ENCODE assay signal across 8 cellular contexts in genomic region chr12:13179159-13180074, GRCh38. TPM values are rescaled to one million over a fixed set of nuclear protein-coding genes. Genes with fewer than 3 reads are reported as not detected.
A peak's percentile ranks its signal among the peaks of the same experiment; 100 is the strongest.
DNase-seq lines count a peak whose midpoint lies in the region; ATAC-seq and TF ChIP-seq lines count a peak whose summit lies in the region.

No MANE protein-coding gene starts in this region.

- no peak overlapping the region for H2BK5ac ChIP-seq in neuronal stem cell (ENCODE audit: low read length)

- H3K4me1 ChIP-seq in neuronal stem cell (ENCODE audit: control insufficient read depth in 2 of 2, insufficient read depth in 1 of 2, low read depth in 1 of 2, low read length in 2 of 2) = peaks cover 10 to 13% of the 10 kb centered on the region in 2 donors

- H3K4me1 Mint-ChIP-seq in activated CD8-positive, alpha-beta T cell treated with anti-CD3 and anti-CD28 coated beads, Interleukin-2, amount 10 ng/mL, durations not matched to agents 7 days and 5 days (ENCODE audit: low read depth) = peaks cover 64% of the 10 kb centered on the region

- H2BK15ac ChIP-seq in neuronal stem cell (ENCODE audit: low read length) = no peak overlapping the region

- H3K14ac ChIP-seq in neuronal stem cell (ENCODE audit: low read length) = no peak overlapping the region

- no peaks in the 10 kb centered on the region for H3K27me3 ChIP-seq in neuronal stem cell (ENCODE audit: control insufficient read depth in 3 of 3, insufficient read depth in 3 of 3, low read depth in 1 of 3, low read length in 3 of 3)

- peak overlapping the region; percentile 71 for H3K4me3 Mint-ChIP-seq in activated CD8-positive, alpha-beta T cell treated with anti-CD3 and anti-CD28 coated beads, Interleukin-2, amount 10 ng/mL, durations not matched to agents 7 days and 5 days

- H3K9me3 ChIP-seq in neuronal stem cell (replicated peaks in 1 of 2; ENCODE audit: control insufficient read depth in 2 of 2, insufficient read depth in 1 of 2, low read depth in 1 of 2, low read length in 2 of 2) = no peaks in the 10 kb centered on the region

- no peak overlapping the region for H2BK120ac ChIP-seq in neuronal stem cell (ENCODE audit: low read depth, low read length)

- no peaks in the 10 kb centered on the region for H3K79me1 ChIP-seq in neuronal stem cell (ENCODE audit: low read depth, low read length)

- no peak overlapping the region for H4K91ac ChIP-seq in neuronal stem cell (ENCODE audit: low read depth, low read length, poor library complexity)

- peak; percentile 93 for ATAC-seq in activated CD8-positive, alpha-beta T cell treated with anti-CD3 and anti-CD28 coated beads, Interleukin-2, amount 10 ng/mL, durations not matched to agents 7 days and 5 days
- no peak for ATAC-seq in GM18505 (IDR thresholded peaks at IDR 0.05; ENCODE audit: unreplicated experiment)

- H3K9ac ChIP-seq in neuronal stem cell (ENCODE audit: low read depth, low read length, poor library complexity) = no peak overlapping the region

- H3K36me3 ChIP-seq in neuronal stem cell (replicated peaks in 1 of 2; ENCODE audit: control insufficient read depth in 2 of 2, insufficient read depth in 2 of 2, low read length in 2 of 2) = no peaks in the 10 kb centered on the region

- peak overlapping the region; percentile 53 for H3K18ac ChIP-seq in neuronal stem cell (ENCODE audit: low read length)

- no peaks in the 10 kb centered on the region for H3K9me3 Mint-ChIP-seq in activated CD8-positive, alpha-beta T cell treated with anti-CD3 and anti-CD28 coated beads, Interleukin-2, amount 10 ng/mL, durations not matched to agents 7 days and 5 days (ENCODE audit: insufficient read depth)

- H3K27me3 Mint-ChIP-seq in activated CD8-positive, alpha-beta T cell treated with anti-CD3 and anti-CD28 coated beads, Interleukin-2, amount 10 ng/mL, durations not matched to agents 7 days and 5 days (ENCODE audit: low read depth) = peaks cover 30% of the 10 kb centered on the region

- no peak overlapping the region for H3K4ac ChIP-seq in neuronal stem cell (ENCODE audit: low read length)

- H3K23ac ChIP-seq in neuronal stem cell (ENCODE audit: low read depth, low read length, poor library complexity) = no peak overlapping the region

- H3K4me3 ChIP-seq in epithelial cell of proximal tubule (ENCODE audit: low read depth, low read length) (peak overlapping the region; percentile 21), neuronal stem cell (ENCODE audit: low read length in 2 of 2) (peak overlapping the region in 1 of 2 donors; percentile 33)

- WGBS in neuronal stem cell (ENCODE audit: extremely low coverage in 2 of 2, insufficient read length in 2 of 2, insufficient replicate concordance in 1 of 2), 2 donors = no CpG with 5 or more reads among the region's 13 CpGs

- no peak overlapping the region for H2AK5ac ChIP-seq in neuronal stem cell (ENCODE audit: low read depth, low read length)

- CTCF ChIA-PET in activated CD8-positive, alpha-beta T cell treated with anti-CD3 and anti-CD28 coated beads, Interleukin-2, amount 10 ng/mL, durations not matched to agents 7 days and 5 days (lab: Charles Lee) = interaction anchor here (0.7 to 2.5 kb wide), 10 partner anchors 9 to 263 kb away, joined by 3 to 15 read pairs (median 4); no protein-coding TSS in a partner anchor

- POLR2A ChIA-PET in activated CD8-positive, alpha-beta T cell treated with anti-CD3 and anti-CD28 coated beads, Interleukin-2, amount 10 ng/mL, durations not matched to agents 7 days and 5 days (lab: Charles Lee) = interaction anchor here (0.8 to 2.0 kb wide), 2 partner anchors 14 to 37 kb away, joined by 3 to 6 read pairs; no protein-coding TSS in a partner anchor

- H3K27ac Mint-ChIP-seq in activated CD8-positive, alpha-beta T cell treated with anti-CD3 and anti-CD28 coated beads, Interleukin-2, amount 10 ng/mL, durations not matched to agents 7 days and 5 days = peak overlapping the region; percentile 87

- no peak overlapping the region for H3K27ac ChIP-seq in neuronal stem cell (replicated peaks; ENCODE audit: low read length)

- H2AFZ ChIP-seq in neuronal stem cell (ENCODE audit: low read length) = peak overlapping the region; percentile 90

- H3K4me2 ChIP-seq in neuronal stem cell (ENCODE audit: insufficient read depth, low read length, poor library complexity, severe bottlenecking) = no peak overlapping the region

- no peak for TF ChIP-seq CTCF in epithelial cell of proximal tubule (conservative IDR thresholded peaks at IDR 0.05; ENCODE audit: low read depth, low read length)

- TF ChIP-seq POLR2A in GM18505 (IDR thresholded peaks at IDR 0.05; ENCODE audit: borderline replicate concordance, extremely low read depth, insufficient read depth, insufficient read length) = no peak

- H2BK12ac ChIP-seq in neuronal stem cell (ENCODE audit: low read length) = no peak overlapping the region

- no peaks in the 10 kb centered on the region for H3K36me3 Mint-ChIP-seq in activated CD8-positive, alpha-beta T cell treated with anti-CD3 and anti-CD28 coated beads, Interleukin-2, amount 10 ng/mL, durations not matched to agents 7 days and 5 days (ENCODE audit: low read depth)

- H4K8ac ChIP-seq in neuronal stem cell (ENCODE audit: low read depth, low read length) = no peak overlapping the region

- DNase-seq in SKM-1 treated with dmso at 0.1 percent for 144 hours (lab: John Stamatoyannopoulos, UW; ENCODE audit: unreplicated experiment) (peak; percentile 26), SKM-1 (lab: John Stamatoyannopoulos, UW; ENCODE audit: unreplicated experiment) (no peak), NCI-H1105 (lab: John Stamatoyannopoulos, UW) (peak; percentile 2), epithelial cell of proximal tubule (ENCODE audit: low read depth) (no peak), neuronal stem cell (ENCODE audit: low spot score) (no peak), superior temporal gyrus (ENCODE audit: extremely low spot score) (peak; percentile 76)
- DNase-seq in activated CD8-positive, alpha-beta T cell treated with anti-CD3 and anti-CD28 coated beads, Interleukin-2, amount 10 ng/mL, durations not matched to agents 7 days and 5 days = peak; percentile 73

RNA-seq across cellular contexts. Expression of gene EMP1, which starts 17.1 kb away (rescaled TPM):
- total RNA-seq in activated CD8-positive, alpha-beta T cell treated with anti-CD3 and anti-CD28 coated beads, Interleukin-2, amount 10 ng/mL, durations not matched to agents 7 days and 5 days = 1 to 10 TPM; 4.4 to 7.6 TPM
- 117 and 166 TPM in 2 replicates for total RNA-seq in epithelial cell of proximal tubule
- 1.8 TPM for polyA plus RNA-seq in neuronal stem cell (2013, experiment 1 of 2)
- polyA plus RNA-seq in neuronal stem cell (2013, experiment 2 of 2) = 1.7 TPM

Comparison
In these comparisons a context has a peak if more than half of its experiments do, and no peak if none do; other contexts are left out.
1. DNase-seq: peak in SKM-1 treated with dmso at 0.1 percent for 144 hours (single experiment), NCI-H1105 (single experiment), activated CD8-positive, alpha-beta T cell treated with anti-CD3 and anti-CD28 coated beads, Interleukin-2, amount 10 ng/mL, durations not matched to agents 7 days and 5 days (single experiment) and superior temporal gyrus (single experiment); none in SKM-1 (single experiment), epithelial cell of proximal tubule (single experiment) and neuronal stem cell (single experiment).
2. RNA of gene EMP1, which starts 17.1 kb away (total RNA-seq): 117 to 166 TPM in epithelial cell of proximal tubule; 4.4 to 7.6 TPM in activated CD8-positive, alpha-beta T cell treated with anti-CD3 and anti-CD28 coated beads, Interleukin-2, amount 10 ng/mL, durations not matched to agents 7 days and 5 days; every median in the first group is over 10 times any median in the second.